14 cellular contexts compared by ENCODE assay signal in genomic region chr22:24413726-24414385, GRCh38.
"Had no signal": no experiment of that assay in that cellular context is flagged by ENCODE, and none has a peak within 500 bp of the region (broad histone marks: within the 10 kb centered on the region; RNA-seq: fewer than 3 reads in every experiment).

No MANE protein-coding gene starts in this region.

- ATAC-seq: activated CD8-positive, alpha-beta T cell treated with anti-CD3 and anti-CD28 coated beads for 36 hours; left lung; natural killer cell treated with Interleukin-12 subunit alpha and Interleukin-12 subunit beta and Interleukin-15 and Interleukin-18, amount 100 ng/mL, for 72 hours had no signal

- H3K4me1 ChIP-seq: prostate gland, right lobe of liver had no signal

- H3K27ac Mint-ChIP-seq: activated CD8-positive, alpha-beta T cell treated with anti-CD3 and anti-CD28 coated beads for 36 hours; activated T-helper 1 cell treated with anti-CD3 and anti-CD28 coated beads, Interleukin-12 subunit alpha, Interleukin-12 subunit beta, Interleukin-2, Interleukin-4 antibody, amounts not matched to agents 30 ng/mL and 10 ng/mL and 1 ng/mL, durations not matched to agents 14 hours and 24 hours and 36 hours had no signal

- H3K27me3 ChIP-seq: left lung, right lobe of liver, spleen had no signal

- H3K4me3 Mint-ChIP-seq: activated CD8-positive, alpha-beta T cell treated with anti-CD3 and anti-CD28 coated beads for 36 hours; activated T-helper 1 cell treated with anti-CD3 and anti-CD28 coated beads, Interleukin-12 subunit alpha, Interleukin-12 subunit beta, Interleukin-2, Interleukin-4 antibody, amounts not matched to agents 30 ng/mL and 10 ng/mL and 1 ng/mL, durations not matched to agents 14 hours and 24 hours and 36 hours; natural killer cell treated with Interleukin-12 subunit alpha and Interleukin-12 subunit beta and Interleukin-15 and Interleukin-18, amount 100 ng/mL, for 72 hours had no signal

- H3K9me3 Mint-ChIP-seq: activated CD8-positive, alpha-beta T cell treated with anti-CD3 and anti-CD28 coated beads for 36 hours; activated T-helper 1 cell treated with anti-CD3 and anti-CD28 coated beads, Interleukin-12 subunit alpha, Interleukin-12 subunit beta, Interleukin-2, Interleukin-4 antibody, amounts not matched to agents 30 ng/mL and 10 ng/mL and 1 ng/mL, durations not matched to agents 14 hours and 24 hours and 36 hours; natural killer cell treated with Interleukin-12 subunit alpha and Interleukin-12 subunit beta and Interleukin-15 and Interleukin-18, amount 100 ng/mL, for 72 hours had no signal

- H3K27ac ChIP-seq: left lung, prostate gland, spleen had no signal

- H3K9me3 ChIP-seq: left lung, prostate gland, right lobe of liver, spleen had no signal

- FAIRE-seq: islet of Langerhans had no signal

- H3K27me3 Mint-ChIP-seq: activated CD8-positive, alpha-beta T cell treated with anti-CD3 and anti-CD28 coated beads for 36 hours; natural killer cell treated with Interleukin-12 subunit alpha and Interleukin-12 subunit beta and Interleukin-15 and Interleukin-18, amount 100 ng/mL, for 72 hours had no signal

- DNase-seq: activated CD4-positive, alpha-beta T cell treated with anti-CD3 and anti-CD28 coated beads for 4 hours; activated CD8-positive, alpha-beta T cell treated with anti-CD3 and anti-CD28 coated beads for 36 hours; anterior cingulate cortex; erythroblast; left lung; occipital lobe; stimulated activated CD4-positive, alpha-beta T cell treated with anti-CD3 and anti-CD28 coated beads, Interleukin-1b, Interleukin-23, amount 100 ng/mL, for 48 hours; T-helper 2 cell had no signal

- H3K4me3 ChIP-seq: left lung, prostate gland, right lobe of liver, spleen had no signal

- H3K36me3 Mint-ChIP-seq: natural killer cell treated with Interleukin-12 subunit alpha and Interleukin-12 subunit beta and Interleukin-15 and Interleukin-18, amount 100 ng/mL, for 72 hours had no signal
